In genomic region chr4:139241784-139242151, GRCh38 we compare ENCODE assay signal across 1 cellular context.
TF ChIP-seq lines count a peak whose summit lies in the region.

No MANE protein-coding gene starts in this region.

TF ChIP-seq in IMR-90, 13 proteins besides CTCF, POLR2A, EP300 and RAD21:
- TF ChIP-seq MAFK (IDR thresholded peaks at IDR 0.05; ENCODE audit: low read depth, low read length) (no peak), MXI1 (IDR thresholded peaks at IDR 0.05; ENCODE audit: borderline replicate concordance, low read depth, low read length) (no peak), BHLHE40 (IDR thresholded peaks at IDR 0.05; ENCODE audit: low read depth, low read length) (no peak), SMC3 (IDR thresholded peaks at IDR 0.05; ENCODE audit: low read depth, low read length) (no peak)
